ENCODE assay signal across 8 cellular contexts in genomic region chr12:11653215-11653753, GRCh38. TPM values are rescaled to one million over a fixed set of nuclear protein-coding genes. Genes with fewer than 3 reads are reported as not detected.
DNase-seq lines count a peak whose midpoint lies in the region; ATAC-seq and TF ChIP-seq lines count a peak whose summit lies in the region.

No MANE protein-coding gene starts in this region.

- H3K27ac Mint-ChIP-seq in T-helper 17 cell, result peak overlapping the region; percentile 96

- peaks cover 26% of the 10 kb centered on the region for H3K4me1 ChIP-seq in effector memory CD4-positive, alpha-beta T cell (ENCODE audit: control insufficient read depth, insufficient read depth, low read length, poor library complexity, severe bottlenecking)
- peaks cover 18% of the 10 kb centered on the region for H3K4me1 ChIP-seq in foreskin keratinocyte

- no peak for TF ChIP-seq CTCF in foreskin keratinocyte (conservative IDR thresholded peaks at IDR 0.05)

- no peaks in the 10 kb centered on the region for H3K36me3 ChIP-seq in effector memory CD4-positive, alpha-beta T cell (ENCODE audit: control insufficient read depth, insufficient read depth, low read length)
- H3K36me3 ChIP-seq in H7 (replicated peaks; ENCODE audit: control insufficient read depth, insufficient read depth, low read length), result no peaks in the 10 kb centered on the region

- peaks cover 61% of the 10 kb centered on the region for H3K4me1 Mint-ChIP-seq in T-helper 17 cell

- H3K27me3 ChIP-seq in effector memory CD4-positive, alpha-beta T cell (replicated peaks; ENCODE audit: control insufficient read depth, insufficient read depth, low read length, poor library complexity, severe bottlenecking), result no peaks in the 10 kb centered on the region
- H3K27me3 ChIP-seq in foreskin keratinocyte (no peaks in the 10 kb centered on the region), H7 (ENCODE audit: control insufficient read depth, insufficient read depth, low read length) (no peaks in the 10 kb centered on the region)

- H3K27ac ChIP-seq in effector memory CD4-positive, alpha-beta T cell (ENCODE audit: insufficient read depth, low read length, poor library complexity, severe bottlenecking), result peak overlapping the region; percentile 27
- H3K27ac ChIP-seq in foreskin keratinocyte, result no peak overlapping the region

- DNase-seq in activated T-cell treated with anti-CD3 and anti-CD28 coated beads for 24 hours (ENCODE audit: low read depth), result peak; percentile 41
- no peak for DNase-seq in activated T-cell treated with anti-CD3 and anti-CD28 coated beads, Interleukin-2, amount 50 U/mL, for 1 hour
- DNase-seq in T-helper 17 cell, result no peak
- no peak for DNase-seq in effector memory CD4-positive, alpha-beta T cell
- peak; percentile 13 for DNase-seq in renal cortical epithelial cell (ENCODE audit: low read depth)
- DNase-seq in foreskin keratinocyte, result no peak
- DNase-seq in H7, result no peak

- peaks cover 4% of the 10 kb centered on the region for H3K36me3 Mint-ChIP-seq in T-helper 17 cell (ENCODE audit: low read depth)

- H3K27me3 Mint-ChIP-seq in T-helper 17 cell, result no peaks in the 10 kb centered on the region

- no peak for ATAC-seq in T-helper 17 cell
- ATAC-seq in HG02884 (IDR thresholded peaks at IDR 0.05; ENCODE audit: unreplicated experiment), result no peak
- no peak for ATAC-seq in foreskin keratinocyte

- no peaks in the 10 kb centered on the region for H3K9me3 ChIP-seq in T-helper 17 cell (ENCODE audit: control insufficient read depth, low read length, poor library complexity, severe bottlenecking)
- no peaks in the 10 kb centered on the region for H3K9me3 ChIP-seq in effector memory CD4-positive, alpha-beta T cell (ENCODE audit: control insufficient read depth, low read length)

- H3K4me3 Mint-ChIP-seq in T-helper 17 cell, result peak overlapping the region; percentile 98

- peak overlapping the region; percentile 92 for H3K4me3 ChIP-seq in effector memory CD4-positive, alpha-beta T cell (ENCODE audit: insufficient read depth, low read depth, low read length, poor library complexity, severe bottlenecking)
- H3K4me3 ChIP-seq in H7 (ENCODE audit: insufficient read depth, low read depth, low read length), result no peak overlapping the region

RNA-seq across cellular contexts. Expression of gene ETV6, which starts 3.8 kb away (rescaled TPM):
- total RNA-seq in T-helper 17 cell, result 10 to 100 TPM; 57.3 to 60.6 TPM
- total RNA-seq in renal cortical epithelial cell, result 7.3 and 16.3 TPM in 2 replicates
- total RNA-seq in foreskin keratinocyte, result 11.2 and 12.6 TPM in 2 replicates
- 4.7 and 4.8 TPM in 2 replicates for polyA plus RNA-seq in foreskin keratinocyte
- total RNA-seq in H7 (2014; rRNA removed; shearing (Covaris generic)), result 5.7 and 6.2 TPM in 2 replicates

Comparison
In these comparisons a context has a peak if more than half of its experiments do, and no peak if none do; other contexts are left out.
1. DNase-seq: peak in activated T-cell treated with anti-CD3 and anti-CD28 coated beads for 24 hours (single experiment) and renal cortical epithelial cell (single experiment); none in activated T-cell treated with anti-CD3 and anti-CD28 coated beads, Interleukin-2, amount 50 U/mL, for 1 hour (single experiment), T-helper 17 cell (0 of 3), effector memory CD4-positive, alpha-beta T cell (0 of 3), foreskin keratinocyte (0 of 2) and H7 (single experiment).